8 cellular contexts compared by ENCODE assay signal in the genomic region with DNA sequence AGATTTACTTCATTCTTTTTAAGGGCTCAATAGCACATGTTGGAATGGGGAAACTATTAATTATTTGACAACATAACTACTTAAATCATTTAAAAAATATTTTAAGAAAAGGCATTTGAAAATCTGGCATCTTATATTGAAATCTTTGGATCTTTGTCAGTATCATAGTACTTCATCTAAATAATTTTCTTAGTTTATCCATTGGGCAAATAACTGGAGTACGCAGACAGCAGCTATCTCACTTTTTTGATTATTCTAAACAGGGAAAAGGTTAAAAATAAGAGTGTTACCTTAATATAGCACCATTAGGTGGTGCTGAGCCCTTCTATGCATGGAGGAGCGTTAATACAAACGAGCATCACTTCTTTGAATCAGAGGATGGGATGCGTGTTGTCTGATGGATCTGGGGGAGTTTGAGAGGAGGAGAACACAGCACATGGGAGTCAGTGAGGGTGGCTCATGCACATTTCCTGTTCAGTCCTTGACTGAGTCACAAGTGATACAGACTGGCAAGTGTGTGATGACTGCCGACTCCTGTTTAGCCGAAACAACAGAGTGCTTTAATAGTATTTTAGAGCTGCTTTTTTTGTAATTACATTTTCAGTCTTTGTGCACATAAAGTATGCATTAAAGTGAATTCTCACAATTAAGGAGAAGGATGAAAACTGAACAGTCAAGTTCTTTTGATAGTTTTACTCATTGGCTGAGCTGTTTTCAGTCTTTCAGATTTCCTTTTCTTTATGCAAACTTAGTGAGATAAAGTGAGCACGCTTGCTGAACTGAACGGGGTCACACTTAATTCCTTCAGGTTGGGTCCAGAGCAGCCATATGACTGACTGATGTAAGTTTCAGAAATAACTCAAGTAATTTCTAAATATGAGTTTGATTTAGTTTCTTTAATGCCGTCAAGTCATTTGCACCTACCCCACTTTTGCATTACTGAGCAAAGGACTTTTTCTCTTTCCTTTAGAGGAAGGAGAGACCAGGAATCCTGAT.
A peak's percentile ranks its signal among the peaks of the same experiment; 100 is the strongest.
DNase-seq lines count a peak whose midpoint lies in the region; ATAC-seq and TF ChIP-seq lines count a peak whose summit lies in the region.

No MANE protein-coding gene starts in this region.

- TF ChIP-seq CTCF in GM10266 (IDR thresholded peaks at IDR 0.05; ENCODE audit: control insufficient read depth, insufficient read depth, low read depth, missing control alignments) = no peak
- TF ChIP-seq CTCF in OCI-LY7 (conservative IDR thresholded peaks at IDR 0.05; ENCODE audit: low read length) = no peak

- no TSS peak for BruUV-seq in OCI-LY7 (replicated peaks; lab: Mats Ljungman, UMichigan)

- ATAC-seq in HG02588 (IDR thresholded peaks at IDR 0.05; ENCODE audit: unreplicated experiment) = peak; percentile 65
- peak; percentile 57 for ATAC-seq in left ventricle myocardium superior

- DNase-seq in GM10266 (ENCODE audit: extremely low spot score) (peak; percentile 85), OCI-LY7 (ENCODE audit: low spot score) (peak; percentile 19), left ventricle myocardium superior (no peak), SIG-M5 (lab: John Stamatoyannopoulos, UW) (no peak), SK-N-DZ (ENCODE audit: low spot score) (no peak)
- peak; percentile 19 for DNase-seq in activated T-helper 2 cell treated with anti-CD3 and anti-CD28 coated beads, Interferon-gamma antibody, Interleukin-2, Interleukin-4, amounts not matched to agents 10 μg/mL and 5 μg/mL and 100 μg/mL, durations not matched to agents 14 hours and 24 hours and 36 hours (ENCODE audit: low spot score)
- DNase-seq in stimulated activated CD4-positive, alpha-beta T cell treated with anti-CD3 and anti-CD28 coated beads, Interleukin-4, amount 100 ng/mL, for 48 hours (ENCODE audit: low read depth in 2 of 2) = peak; percentile 28 to 57

- peak overlapping the region; percentile 35 for H3K4me2 ChIP-seq in OCI-LY7 (ENCODE audit: low read length)

- peak overlapping the region; percentile 10 for H3K4me3 Mint-ChIP-seq in activated T-helper 2 cell treated with anti-CD3 and anti-CD28 coated beads, Interferon-gamma antibody, Interleukin-2, Interleukin-4, amounts not matched to agents 10 μg/mL and 5 μg/mL and 100 μg/mL, durations not matched to agents 14 hours and 24 hours and 36 hours (ENCODE audit: low read depth)

- intact Hi-C loops in OCI-LY7 (cut with micrococcal nuclease; ENCODE audit: unreplicated experiment) = no loop called here
- intact Hi-C loops in activated T-helper 2 cell treated with anti-CD3 and anti-CD28 coated beads, Interferon-gamma antibody, Interleukin-2, Interleukin-4, amounts not matched to agents 10 μg/mL and 5 μg/mL and 100 μg/mL, durations not matched to agents 14 hours and 24 hours and 36 hours (cut with micrococcal nuclease) = loop anchor here (1.0 to 5.0 kb wide), 5 partner anchors 8 to 93 kb away; a partner anchor contains a TSS
- intact Hi-C loops in left ventricle myocardium superior (cut with micrococcal nuclease) = no loop called here

- no peaks in the 10 kb centered on the region for H3K9me2 ChIP-seq in OCI-LY7 (ENCODE audit: insufficient read depth, low read length)

- H3K36me3 ChIP-seq in OCI-LY7 (ENCODE audit: insufficient read depth, low read length) = no peaks in the 10 kb centered on the region

- CTCF ChIA-PET in OCI-LY7 (lab: Charles Lee; ENCODE audit: unreplicated experiment) = interaction anchor here (0.6 kb wide), 1 partner anchor 400 kb away, joined by 3 read pairs; no protein-coding TSS in a partner anchor

- no peaks in the 10 kb centered on the region for H3K9me3 Mint-ChIP-seq in activated T-helper 2 cell treated with anti-CD3 and anti-CD28 coated beads, Interferon-gamma antibody, Interleukin-2, Interleukin-4, amounts not matched to agents 10 μg/mL and 5 μg/mL and 100 μg/mL, durations not matched to agents 14 hours and 24 hours and 36 hours

- peaks cover 27% of the 10 kb centered on the region for H3K4me1 Mint-ChIP-seq in activated T-helper 2 cell treated with anti-CD3 and anti-CD28 coated beads, Interferon-gamma antibody, Interleukin-2, Interleukin-4, amounts not matched to agents 10 μg/mL and 5 μg/mL and 100 μg/mL, durations not matched to agents 14 hours and 24 hours and 36 hours (ENCODE audit: low read depth)

- no peaks in the 10 kb centered on the region for H4K20me1 ChIP-seq in OCI-LY7 (ENCODE audit: insufficient read depth, low read length)

- H2AFZ ChIP-seq in OCI-LY7 (ENCODE audit: low read length) = no peak overlapping the region

- no peaks in the 10 kb centered on the region; the same call in 1 of the 2 replicates for H3K79me2 ChIP-seq in OCI-LY7 (ENCODE audit: insufficient read depth, low read depth, low read length)

- no peaks in the 10 kb centered on the region for H3K9me3 ChIP-seq in OCI-LY7 (ENCODE audit: low read length)

- POLR2A ChIA-PET in OCI-LY7 (lab: Charles Lee) = interaction anchor here (1.2 kb wide), 1 partner anchor 60 kb away, joined by 3 read pairs; no protein-coding TSS in a partner anchor

- H3K27ac Mint-ChIP-seq in activated T-helper 2 cell treated with anti-CD3 and anti-CD28 coated beads, Interferon-gamma antibody, Interleukin-2, Interleukin-4, amounts not matched to agents 10 μg/mL and 5 μg/mL and 100 μg/mL, durations not matched to agents 14 hours and 24 hours and 36 hours = peak overlapping the region; percentile 47

- H3K27me3 Mint-ChIP-seq in activated T-helper 2 cell treated with anti-CD3 and anti-CD28 coated beads, Interferon-gamma antibody, Interleukin-2, Interleukin-4, amounts not matched to agents 10 μg/mL and 5 μg/mL and 100 μg/mL, durations not matched to agents 14 hours and 24 hours and 36 hours (ENCODE audit: low read depth) = no peaks in the 10 kb centered on the region

- no peak overlapping the region for H3K27ac ChIP-seq in OCI-LY7 (ENCODE audit: low read depth, low read length, poor library complexity, severe bottlenecking)

- H3K36me3 Mint-ChIP-seq in activated T-helper 2 cell treated with anti-CD3 and anti-CD28 coated beads, Interferon-gamma antibody, Interleukin-2, Interleukin-4, amounts not matched to agents 10 μg/mL and 5 μg/mL and 100 μg/mL, durations not matched to agents 14 hours and 24 hours and 36 hours (ENCODE audit: low read depth) = peaks cover 8% of the 10 kb centered on the region

- H3K4me3 ChIP-seq in OCI-LY7 (ENCODE audit: low read depth, low read length, poor library complexity, severe bottlenecking) = no peak overlapping the region

- peaks cover 9% of the 10 kb centered on the region for H3K4me1 ChIP-seq in OCI-LY7 (ENCODE audit: insufficient read depth, low read length, poor library complexity, severe bottlenecking)

Comparison
In these comparisons a context has a peak if more than half of its experiments do, and no peak if none do; other contexts are left out.
1. DNase-seq: peak in GM10266 (single experiment), OCI-LY7 (single experiment), activated T-helper 2 cell treated with anti-CD3 and anti-CD28 coated beads, Interferon-gamma antibody, Interleukin-2, Interleukin-4, amounts not matched to agents 10 μg/mL and 5 μg/mL and 100 μg/mL, durations not matched to agents 14 hours and 24 hours and 36 hours (single experiment) and stimulated activated CD4-positive, alpha-beta T cell treated with anti-CD3 and anti-CD28 coated beads, Interleukin-4, amount 100 ng/mL, for 48 hours (2 of 2); none in left ventricle myocardium superior (single experiment), SIG-M5 (single experiment) and SK-N-DZ (single experiment).